In genomic region chr12:111767362-111768158, GRCh38 we compare ENCODE assay signal across 8 cellular contexts. TPM values are rescaled to one million over a fixed set of nuclear protein-coding genes. Genes with fewer than 3 reads are reported as not detected.
DNase-seq lines count a peak whose midpoint lies in the region; ATAC-seq, FAIRE-seq and TF ChIP-seq lines count a peak whose summit lies in the region.

No MANE protein-coding gene starts in this region.

- ATAC-seq in stimulated activated naive B cell treated with anti-CD40 and anti-IgM and Interleukin-4, amounts not matched to agents 10 μg/mL and 1 μg/mL and 100 μg/mL, for 72 hours (replicated peaks), result no peak
- no peak for ATAC-seq in HG02678 (IDR thresholded peaks at IDR 0.05; ENCODE audit: unreplicated experiment)

- H3K4me1 Mint-ChIP-seq in activated naive CD4-positive, alpha-beta T cell treated with anti-CD3 and anti-CD28 coated beads, Interleukin-2, amount 50 U/mL, for 24 hours, result peaks cover 13% of the 10 kb centered on the region
- peaks cover 38 to 54% of the 10 kb centered on the region in 2 donors for H3K4me1 Mint-ChIP-seq in stimulated activated naive B cell treated with anti-CD40 and anti-IgM and Interleukin-4, amounts not matched to agents 10 μg/mL and 1 μg/mL and 100 μg/mL, for 72 hours

- no peak for DNase-seq in activated naive CD4-positive, alpha-beta T cell treated with Interleukin-2 at 50 U/mL for 16 hours
- DNase-seq in iPS-NIHi11 (ENCODE audit: low spot score) (peak; percentile 42), GM12892 (ENCODE audit: insufficient read length) (no peak)
- no peak for DNase-seq in stimulated activated naive B cell treated with anti-CD40 and anti-IgM and Interleukin-4, amounts not matched to agents 10 μg/mL and 1 μg/mL and 100 μg/mL, for 72 hours
- no peak for DNase-seq in stimulated activated CD4-positive, alpha-beta T cell treated with anti-CD3 and anti-CD28 coated beads, Interleukin-4, amount 100 ng/mL, for 4 hours

- peak overlapping the region; percentile 80 for H3K4me3 Mint-ChIP-seq in activated naive CD4-positive, alpha-beta T cell treated with anti-CD3 and anti-CD28 coated beads, Interleukin-2, amount 50 U/mL, for 24 hours
- peak overlapping the region; percentile 80 to 90 for H3K4me3 Mint-ChIP-seq in stimulated activated naive B cell treated with anti-CD40 and anti-IgM and Interleukin-4, amounts not matched to agents 10 μg/mL and 1 μg/mL and 100 μg/mL, for 72 hours

- FAIRE-seq in GM12892 (lab: Jason Lieb, UNC), result no peak

- H3K27me3 Mint-ChIP-seq in activated naive CD4-positive, alpha-beta T cell treated with anti-CD3 and anti-CD28 coated beads, Interleukin-2, amount 50 U/mL, for 24 hours, result peaks cover 23% of the 10 kb centered on the region
- peaks cover 0 to 6% of the 10 kb centered on the region in 2 donors for H3K27me3 Mint-ChIP-seq in stimulated activated naive B cell treated with anti-CD40 and anti-IgM and Interleukin-4, amounts not matched to agents 10 μg/mL and 1 μg/mL and 100 μg/mL, for 72 hours

- H3K36me3 Mint-ChIP-seq in activated naive CD4-positive, alpha-beta T cell treated with anti-CD3 and anti-CD28 coated beads, Interleukin-2, amount 50 U/mL, for 24 hours, result no peaks in the 10 kb centered on the region
- no peaks in the 10 kb centered on the region for H3K36me3 Mint-ChIP-seq in stimulated activated naive B cell treated with anti-CD40 and anti-IgM and Interleukin-4, amounts not matched to agents 10 μg/mL and 1 μg/mL and 100 μg/mL, for 72 hours

- H3K9me3 Mint-ChIP-seq in activated naive CD4-positive, alpha-beta T cell treated with anti-CD3 and anti-CD28 coated beads, Interleukin-2, amount 50 U/mL, for 24 hours, result no peaks in the 10 kb centered on the region
- H3K9me3 Mint-ChIP-seq in stimulated activated naive B cell treated with anti-CD40 and anti-IgM and Interleukin-4, amounts not matched to agents 10 μg/mL and 1 μg/mL and 100 μg/mL, for 72 hours, result no peaks in the 10 kb centered on the region

- no peak overlapping the region for H3K27ac Mint-ChIP-seq in activated naive CD4-positive, alpha-beta T cell treated with anti-CD3 and anti-CD28 coated beads, Interleukin-2, amount 50 U/mL, for 24 hours
- peak overlapping the region; percentile 86 for H3K27ac Mint-ChIP-seq in stimulated activated naive B cell treated with anti-CD40 and anti-IgM and Interleukin-4, amounts not matched to agents 10 μg/mL and 1 μg/mL and 100 μg/mL, for 72 hours

- TF ChIP-seq POLR2A in GM12892 (IDR thresholded peaks at IDR 0.05; ENCODE audit: low read depth, low read length), result no peak

- peak overlapping the region; percentile 85 for H3K27ac ChIP-seq in angular gyrus (ENCODE audit: low read depth, low read length)

RNA-seq across cellular contexts. Expression of gene ALDH2, which starts 0.8 kb away (rescaled TPM):
- polyA plus RNA-seq in GM12892 (2012; ENCODE audit: missing spikeins), result 5.9 TPM
